ENCODE assay signal across 16 cellular contexts in genomic region chr4:77175201-77175610, GRCh38.
"Had no signal": no experiment of that assay in that cellular context is flagged by ENCODE, and none has a peak within 500 bp of the region (broad histone marks: within the 10 kb centered on the region; RNA-seq: fewer than 3 reads in every experiment).

No MANE protein-coding gene starts in this region.

- H3K4me1 ChIP-seq: gastroesophageal sphincter, sigmoid colon had no signal

- H3K9me3 ChIP-seq: gastroesophageal sphincter, sigmoid colon, thoracic aorta had no signal

- DNase-seq: activated CD4-positive, alpha-beta T cell treated with anti-CD3 and anti-CD28 coated beads, Interleukin-2, amount 50 U/mL, for 4 hours; activated CD4-positive, CD25-positive, alpha-beta regulatory T cell treated with anti-CD3 and anti-CD28 coated beads, Interleukin-2, amount 50 U/mL, for 72 hours; activated gamma-delta T cell; activated T-cell treated with anti-CD3 and anti-CD28 coated beads, Interleukin-2, amount 50 U/mL, for 48 hours; amygdala; cortex of kidney; effector memory CD8-positive, alpha-beta T cell; immature natural killer cell; left colon; nephron progenitor cell; sigmoid colon; stimulated activated CD4-positive, alpha-beta T cell treated with anti-CD3 and anti-CD28 coated beads, Interleukin-2, amount 100 ng/mL, for 48 hours; stimulated activated naive CD8-positive, alpha-beta T cell treated with anti-CD3 and anti-CD28 coated beads, Interleukin-15, Interleukin-2, amounts not matched to agents 100 U/mL and 50 U/mL, for 24 hours had no signal

- H2AFZ ChIP-seq: hepatocyte had no signal

- H3K4me2 ChIP-seq: hepatocyte had no signal

- H3K27ac ChIP-seq: gastroesophageal sphincter, hepatocyte, sigmoid colon, thoracic aorta had no signal

- H3K27me3 ChIP-seq: gastroesophageal sphincter, hepatocyte, sigmoid colon had no signal

- H3K36me3 ChIP-seq: thoracic aorta had no signal

- H3K4me3 ChIP-seq: gastroesophageal sphincter, hepatocyte, sigmoid colon, thoracic aorta had no signal
